ENCODE assay signal across 8 cellular contexts in the genomic region with DNA sequence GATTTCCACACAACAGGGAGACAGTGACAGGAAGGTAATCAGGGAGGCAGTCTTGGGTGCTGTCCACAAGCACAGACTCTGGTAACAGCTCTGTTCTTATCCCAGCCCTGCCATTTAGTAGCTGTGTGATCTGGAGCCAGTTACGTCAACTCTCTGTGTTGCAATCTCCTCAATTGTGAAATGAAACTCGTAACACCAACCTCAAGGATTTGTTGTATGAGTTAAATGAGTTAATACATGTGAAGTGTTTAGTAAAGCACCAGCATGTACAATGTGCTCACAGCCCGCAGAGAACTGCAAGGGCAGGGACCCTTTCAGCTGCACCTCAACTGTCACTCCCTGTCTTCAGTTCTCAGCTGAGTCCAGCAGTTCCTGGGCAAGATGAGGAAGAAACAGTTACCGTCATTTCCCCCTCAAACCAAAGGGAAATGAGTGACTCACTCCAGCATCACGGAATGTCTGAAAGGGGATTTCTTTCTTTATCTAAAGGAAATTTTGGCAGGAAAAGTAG. TPM values are rescaled to one million over a fixed set of nuclear protein-coding genes. Genes with fewer than 3 reads are reported as not detected.
DNase-seq lines count a peak whose midpoint lies in the region; ATAC-seq and TF ChIP-seq lines count a peak whose summit lies in the region.

No MANE protein-coding gene starts in this region.

- no peaks in the 10 kb centered on the region for H3K27me3 ChIP-seq in stomach

- TF ChIP-seq POLR2A in stomach (IDR thresholded peaks at IDR 0.05), result no peak

- H3K4me3 ChIP-seq in stomach, result no peak overlapping the region

- TF ChIP-seq EP300 in stomach (IDR thresholded peaks at IDR 0.05), result no peak

- H3K27ac ChIP-seq in stomach, result peak overlapping the region in 4 of 5 donors; percentile 23 to 70 (median 36)

- no peaks in the 10 kb centered on the region for H3K4me1 ChIP-seq in stomach

- CTCF ChIA-PET in activated CD4-positive, alpha-beta T cell treated with anti-CD3 and anti-CD28 coated beads for 36 hours (lab: Charles Lee), result interaction anchor here (0.9 to 1.5 kb wide), 2 partner anchors 10 to 615 kb away, joined by 4 read pairs; no protein-coding TSS in a partner anchor

- no peak overlapping the region for H3K4me3 Mint-ChIP-seq in activated CD4-positive, alpha-beta T cell treated with anti-CD3 and anti-CD28 coated beads for 36 hours
- no peak overlapping the region for H3K4me3 Mint-ChIP-seq in T-helper 2 cell treated with Interferon-gamma antibody and Interleukin-4, amounts not matched to agents 5 μg/mL and 100 μg/mL, for 36 hours

- no peaks in the 10 kb centered on the region for H3K9me3 Mint-ChIP-seq in activated CD4-positive, alpha-beta T cell treated with anti-CD3 and anti-CD28 coated beads for 36 hours (ENCODE audit: low read depth)
- no peaks in the 10 kb centered on the region for H3K9me3 Mint-ChIP-seq in T-helper 2 cell treated with Interferon-gamma antibody and Interleukin-4, amounts not matched to agents 5 μg/mL and 100 μg/mL, for 36 hours

- peak overlapping the region; percentile 47 for H3K27ac Mint-ChIP-seq in activated CD4-positive, alpha-beta T cell treated with anti-CD3 and anti-CD28 coated beads for 36 hours
- H3K27ac Mint-ChIP-seq in T-helper 2 cell treated with Interferon-gamma antibody and Interleukin-4, amounts not matched to agents 5 μg/mL and 100 μg/mL, for 36 hours, result no peak overlapping the region

- intact Hi-C loops in activated CD4-positive, alpha-beta T cell treated with anti-CD3 and anti-CD28 coated beads for 36 hours (cut with DNase I, micrococcal nuclease), result loop anchor here in 1 of 2 experiments (5.0 kb wide), 2 partner anchors 65 to 280 kb away; no protein-coding TSS in a partner anchor
- intact Hi-C loops in left cardiac atrium (cut with DNase I), result no loop called here
- intact Hi-C loops in stomach (cut with DNase I; ENCODE audit: low total_unique reads), result no loop called here

- H3K27me3 Mint-ChIP-seq in activated CD4-positive, alpha-beta T cell treated with anti-CD3 and anti-CD28 coated beads for 36 hours, result peaks cover 10% of the 10 kb centered on the region
- no peaks in the 10 kb centered on the region for H3K27me3 Mint-ChIP-seq in T-helper 2 cell treated with Interferon-gamma antibody and Interleukin-4, amounts not matched to agents 5 μg/mL and 100 μg/mL, for 36 hours (ENCODE audit: low read depth)

- 45 to 56% (median 51%) methylated on average over 5 of the region's 5 CpGs for WGBS in stomach, 5 donors

- ATAC-seq in activated CD4-positive, alpha-beta T cell treated with anti-CD3 and anti-CD28 coated beads for 36 hours, result peak; percentile 78
- ATAC-seq in left cardiac atrium (peak; percentile 93 to 98), GM19023 (IDR thresholded peaks at IDR 0.05; ENCODE audit: unreplicated experiment) (no peak)

- H3K36me3 ChIP-seq in stomach, result no peaks in the 10 kb centered on the region

- POLR2A ChIA-PET in activated CD4-positive, alpha-beta T cell treated with anti-CD3 and anti-CD28 coated beads for 36 hours (lab: Charles Lee), result no interaction called here

- DNase-seq in activated CD4-positive, alpha-beta T cell treated with anti-CD3 and anti-CD28 coated beads for 36 hours, result peak; percentile 16
- DNase-seq in activated CD4-positive, alpha-beta T cell treated with anti-CD3 and anti-CD28 coated beads for 4 hours, result no peak
- DNase-seq in T-helper 2 cell treated with Interferon-gamma antibody and Interleukin-4, amounts not matched to agents 5 μg/mL and 100 μg/mL, for 36 hours (ENCODE audit: low spot score), result peak; percentile 35
- DNase-seq in left cardiac atrium (peak; percentile 67), stomach (no peak), retina (no peak), dedifferentiated amniotic fluid mesenchymal stem cell (ENCODE audit: extremely low spot score) (no peak)

- H3K9me3 ChIP-seq in stomach, result no peaks in the 10 kb centered on the region

- TF ChIP-seq CTCF in stomach (IDR thresholded peaks at IDR 0.05), result no peak

- peaks cover 14% of the 10 kb centered on the region for H3K4me1 Mint-ChIP-seq in activated CD4-positive, alpha-beta T cell treated with anti-CD3 and anti-CD28 coated beads for 36 hours
- H3K4me1 Mint-ChIP-seq in T-helper 2 cell treated with Interferon-gamma antibody and Interleukin-4, amounts not matched to agents 5 μg/mL and 100 μg/mL, for 36 hours (ENCODE audit: low read depth), result peaks cover 11% of the 10 kb centered on the region

- no peaks in the 10 kb centered on the region for H3K36me3 Mint-ChIP-seq in activated CD4-positive, alpha-beta T cell treated with anti-CD3 and anti-CD28 coated beads for 36 hours (ENCODE audit: low read depth)
- H3K36me3 Mint-ChIP-seq in T-helper 2 cell treated with Interferon-gamma antibody and Interleukin-4, amounts not matched to agents 5 μg/mL and 100 μg/mL, for 36 hours (ENCODE audit: low read depth), result no peaks in the 10 kb centered on the region

RNA-seq across cellular contexts. Expression of a gene that starts 39.8 kb away (rescaled TPM):
- 1 to 10 TPM; 2.2 to 2.5 TPM for total RNA-seq in activated CD4-positive, alpha-beta T cell treated with anti-CD3 and anti-CD28 coated beads for 36 hours
- total RNA-seq in left cardiac atrium (1 to 10 TPM; 2.2 to 4.1 TPM), stomach (10 to 100 TPM in 1 of 5 donors, 1 to 10 TPM in 2, under 1 TPM in 2; 0.45 to 15.1 (median 1.8) TPM)
- 1 to 10 TPM in 2 of 3 donors, under 1 TPM in 1; 0.88 to 5.7 (median 2.3) TPM for polyA plus RNA-seq in stomach

Comparison
In these comparisons a context has a peak if more than half of its experiments do, and no peak if none do; other contexts are left out.
1. DNase-seq: peak in activated CD4-positive, alpha-beta T cell treated with anti-CD3 and anti-CD28 coated beads for 36 hours (single experiment), T-helper 2 cell treated with Interferon-gamma antibody and Interleukin-4, amounts not matched to agents 5 μg/mL and 100 μg/mL, for 36 hours (single experiment) and left cardiac atrium (single experiment); none in activated CD4-positive, alpha-beta T cell treated with anti-CD3 and anti-CD28 coated beads for 4 hours (0 of 2), stomach (single experiment), retina (single experiment) and dedifferentiated amniotic fluid mesenchymal stem cell (single experiment).